In the genomic region with DNA sequence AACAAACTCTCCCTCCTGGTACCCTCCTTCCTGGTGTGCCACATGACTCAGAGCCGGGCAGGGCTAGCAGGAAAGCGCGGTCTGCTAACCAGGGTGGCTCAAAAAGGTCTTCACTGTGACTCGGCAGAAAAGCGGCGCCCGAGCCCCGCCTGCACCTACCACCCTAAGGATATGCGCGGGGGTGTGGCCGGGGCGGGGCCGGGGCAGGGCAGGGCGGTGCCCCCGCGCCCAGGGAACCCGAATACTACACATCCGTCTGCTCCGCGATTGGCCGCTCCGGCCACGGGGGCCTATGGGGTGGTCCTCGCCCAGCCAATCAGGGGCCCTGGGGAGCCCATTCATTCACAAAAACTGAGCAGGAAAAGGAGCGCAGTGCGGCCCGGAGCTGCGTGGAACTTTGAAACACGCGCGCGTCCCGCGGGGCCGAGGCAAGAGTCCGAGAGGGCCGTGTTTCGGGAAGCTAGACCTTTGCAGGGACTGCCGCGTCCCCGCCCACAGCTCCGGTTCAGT, we compare ENCODE assay signal across 8 cellular contexts. TPM values are rescaled to one million over a fixed set of nuclear protein-coding genes. Genes with fewer than 3 reads are reported as not detected.
DNase-seq lines count a peak whose midpoint lies in the region; ATAC-seq, FAIRE-seq and TF ChIP-seq lines count a peak whose summit lies in the region.

No MANE protein-coding gene starts in this region.

- H3K27me3 ChIP-seq in keratinocyte (ENCODE audit: control insufficient read depth, extremely low read depth, insufficient read depth, low read length): no peaks in the 10 kb centered on the region

- peak; percentile 26 for FAIRE-seq in keratinocyte (lab: Jason Lieb, UNC)

- H3K9me1 ChIP-seq in keratinocyte (ENCODE audit: control insufficient read depth, extremely low read depth, insufficient read depth, low read length): no peaks in the 10 kb centered on the region

- H3K79me2 ChIP-seq in keratinocyte (ENCODE audit: control insufficient read depth, insufficient read depth, low read length): peaks cover 42% of the 10 kb centered on the region

- peak overlapping the region; percentile 80 for H2AFZ ChIP-seq in keratinocyte (ENCODE audit: control insufficient read depth, low read length)

- TF ChIP-seq CTCF in AG09309 (IDR thresholded peaks at IDR 0.05; ENCODE audit: control insufficient read depth, insufficient read depth, low read depth, low read length, missing control alignments): no peak
- no peak for TF ChIP-seq CTCF in WI38 (IDR thresholded peaks at IDR 0.05; ENCODE audit: low read depth, low read length)
- TF ChIP-seq CTCF in keratinocyte (optimal IDR thresholded peaks at IDR 0.05 in 1 of 3, IDR thresholded peaks at IDR 0.05 in 1 of 3, conservative IDR thresholded peaks at IDR 0.05 in 1 of 3; ENCODE audit: extremely low read depth in 1 of 3, insufficient read depth in 2 of 3, low read length in 3 of 3): no peak

- peaks cover 2 to 27% of the 10 kb centered on the region in 2 experiments for H3K36me3 ChIP-seq in keratinocyte (ENCODE audit: control insufficient read depth in 2 of 2, extremely low read depth in 1 of 2, insufficient read depth in 2 of 2, low read length in 2 of 2)

- H3K9me3 ChIP-seq in keratinocyte (ENCODE audit: control insufficient read depth, low read depth, low read length): no peaks in the 10 kb centered on the region

- H4K20me1 ChIP-seq in keratinocyte (ENCODE audit: control insufficient read depth, extremely low read depth, insufficient read depth, low read length): no peaks in the 10 kb centered on the region

- ATAC-seq in GM18909 (IDR thresholded peaks at IDR 0.05; ENCODE audit: poor library complexity, unreplicated experiment): peak; percentile 86
- peak; percentile 80 for ATAC-seq in HG03139 (IDR thresholded peaks at IDR 0.05; ENCODE audit: unreplicated experiment)

- peak overlapping the region; percentile 90 for H3K9ac ChIP-seq in keratinocyte (ENCODE audit: control insufficient read depth, extremely low read depth, insufficient read depth, low read length)

- DNase-seq in AG09309 (ENCODE audit: low read depth) (peak; percentile 42), NCI-H2227 (lab: John Stamatoyannopoulos, UW; ENCODE audit: unreplicated experiment) (peak; percentile 95), caudate nucleus (lab: John Stamatoyannopoulos, UW) (peak in 58 of 61 donors; percentile 5 to 85 (median 58)), keratinocyte (ENCODE audit: low read depth, low spot score) (peak; percentile 80)
- peak; percentile 96 for DNase-seq in stimulated activated CD4-positive, alpha-beta T cell treated with anti-CD3 and anti-CD28 coated beads, Interleukin-12 subunit alpha, Interleukin-12 subunit beta, amount 100 ng/mL, for 4 hours

- H3K27ac ChIP-seq in caudate nucleus (ENCODE audit: low read depth, low read length) (no peak overlapping the region), keratinocyte (ENCODE audit: control insufficient read depth, insufficient read depth, low read length) (peak overlapping the region; percentile 87)

- peak overlapping the region; percentile 95 for H3K4me2 ChIP-seq in keratinocyte (ENCODE audit: control insufficient read depth, extremely low read depth, insufficient read depth, low read depth, low read length)

- H3K4me3 ChIP-seq in AG09309 (ENCODE audit: control insufficient read depth, low read depth, low read length) (peak overlapping the region; percentile 92), WI38 (ENCODE audit: low read depth, low read length) (peak overlapping the region; percentile 76), keratinocyte (ENCODE audit: control insufficient read depth in 2 of 3, extremely low read depth in 1 of 3, insufficient read depth in 2 of 3, low read depth in 1 of 3, low read length in 3 of 3) (peak overlapping the region; percentile 67 to 88 (median 85))

- dilution Hi-C loops in keratinocyte (cut with MboI; ENCODE audit: extremely low pct_ligation_motif_present, low sequenced_read_pairs): no loop called here

- peaks cover 14% of the 10 kb centered on the region for H3K4me1 ChIP-seq in keratinocyte (ENCODE audit: control insufficient read depth, extremely low read depth, insufficient read depth, low read length)

RNA-seq across cellular contexts. Expression of a gene that starts 1.7 kb away (rescaled TPM):
- polyA plus RNA-seq in keratinocyte: 15.2 to 33.7 TPM (median 31.0 TPM) in 3 replicates
- 5.8 TPM for polyA plus RNA-seq in keratinocyte (2011; ENCODE audit: low read depth)
- 9.2 and 9.7 TPM in 2 replicates for polyA plus RNA-seq in keratinocyte (2011; cell fraction: cytosol; rRNA removed)
- polyA plus RNA-seq in keratinocyte (2011; cell fraction: nucleus; rRNA removed): 63.6 and 77.0 TPM in 2 replicates
- 2.5 and 19.9 TPM in 2 replicates for polyA plus RNA-seq in keratinocyte (2012; ENCODE audit: low replicate concordance)
- polyA minus RNA-seq in keratinocyte: 35.3 to 85.4 TPM (median 82.2 TPM) in 3 replicates
- 13.6 TPM for polyA minus RNA-seq in keratinocyte (2011; cell fraction: cytosol; rRNA and poly(A)+ RNA removed)
- polyA minus RNA-seq in keratinocyte (2011; cell fraction: nucleus; rRNA and poly(A)+ RNA removed): 24.8 and 46.0 TPM in 2 replicates

Comparison
In these comparisons a context has a peak if more than half of its experiments do, and no peak if none do; other contexts are left out.
1. DNase-seq: peak in every context shown above with its lines; median percentile 96 in stimulated activated CD4-positive, alpha-beta T cell treated with anti-CD3 and anti-CD28 coated beads, Interleukin-12 subunit alpha, Interleukin-12 subunit beta, amount 100 ng/mL, for 4 hours; 95 in NCI-H2227; 80 in keratinocyte; 58 in caudate nucleus; 42 in AG09309.